In the genomic region with DNA sequence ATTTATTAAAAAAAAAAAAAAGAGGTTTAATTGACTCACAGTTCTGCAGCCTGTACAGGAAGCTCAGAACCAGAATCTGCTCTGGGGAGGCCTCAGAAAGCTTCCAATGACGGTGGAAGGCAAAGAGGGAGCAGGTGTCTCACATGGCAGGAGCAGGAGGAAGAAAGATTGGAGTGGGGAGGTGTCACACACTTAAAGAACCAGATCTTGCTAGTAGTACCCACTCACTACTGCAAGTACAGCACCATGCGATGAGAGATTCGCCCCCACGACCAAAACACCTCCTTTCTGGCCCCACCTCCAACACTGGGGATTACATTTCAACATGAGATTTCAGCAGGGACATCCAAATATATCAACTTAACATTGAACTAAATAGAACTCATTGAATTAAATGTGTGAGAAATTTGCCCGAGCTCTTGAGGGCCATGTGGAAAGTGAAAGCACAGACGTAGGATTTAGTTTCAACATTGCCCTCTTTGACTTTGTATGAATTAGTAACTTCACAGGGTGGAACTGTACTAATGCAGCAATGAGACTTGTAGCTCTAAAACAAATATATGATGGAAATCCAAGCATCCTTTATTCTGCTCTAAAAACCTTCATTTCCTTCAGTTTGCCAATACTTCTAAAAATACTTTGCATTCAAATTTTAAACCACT, we compare ENCODE assay signal across 17 cellular contexts.
DNase-seq lines count a peak whose midpoint lies in the region; ATAC-seq lines count a peak whose summit lies in the region.
"Had no signal": no experiment of that assay in that cellular context is flagged by ENCODE, and none has a peak within 500 bp of the region (broad histone marks: within the 10 kb centered on the region; RNA-seq: fewer than 3 reads in every experiment).

No MANE protein-coding gene starts in this region.

- DNase-seq in NAMALWA (ENCODE audit: low spot score), result peak; percentile 6
- peak; percentile 3 for DNase-seq in UCSD-AML1 (lab: John Stamatoyannopoulos, UW; ENCODE audit: unreplicated experiment)
- peak; percentile 59 for DNase-seq in putamen (ENCODE audit: low spot score)
- DNase-seq in NCI-H1105 (lab: John Stamatoyannopoulos, UW), result no peak
- no peak for DNase-seq in SHP77 (lab: John Stamatoyannopoulos, UW)
- DNase-seq: Caco-2; GOT3; MG63; NCI-H1105 treated with DMSO at 0.1 percent for 48 hours; NCI-H1694 treated with DMSO at 0.1 percent for 48 hours; NCI-H2107; NCI-H345; NCI-H526; NK-92 treated with Interleukin-12 subunit alpha and Interleukin-12 subunit beta, amount 100 ng/mL, for 24 hours had no signal

- peak; percentile 45 for ATAC-seq in HG03432 (IDR thresholded peaks at IDR 0.05; ENCODE audit: unreplicated experiment)
- no peak for ATAC-seq in GM21723 (IDR thresholded peaks at IDR 0.05; ENCODE audit: unreplicated experiment)
- ATAC-seq: Panc1 had no signal

Comparison
In these comparisons a context has a peak if more than half of its experiments do, and no peak if none do; other contexts are left out.
1. DNase-seq: peak in NAMALWA (single experiment), UCSD-AML1 (single experiment) and putamen (single experiment); none in NCI-H1105 (single experiment) and SHP77 (0 of 2).